Comparison of ENCODE assay signal across 2 cellular contexts in genomic region chr17:67491678-67492019, GRCh38.
TF ChIP-seq lines count a peak whose summit lies in the region.

No MANE protein-coding gene starts in this region.

TF ChIP-seq in HCT116, 20 proteins besides CTCF, POLR2A, EP300 and RAD21:
- TF ChIP-seq SIN3A (IDR thresholded peaks at IDR 0.05; ENCODE audit: low read depth), result no peak
- TF ChIP-seq POLR2AphosphoS5 (IDR thresholded peaks at IDR 0.05; ENCODE audit: low read depth, low read length), result no peak
- no peak for TF ChIP-seq JUND (IDR thresholded peaks at IDR 0.05)
- TF ChIP-seq ZNF274 (IDR thresholded peaks at IDR 0.05; ENCODE audit: low read depth, low read length), result no peak

TF ChIP-seq in H1, 55 proteins besides CTCF, POLR2A, EP300 and RAD21:
- TF ChIP-seq EZH2 (IDR thresholded peaks at IDR 0.05; ENCODE audit: low read depth, low read length, severe bottlenecking) (no peak), SUZ12 (IDR thresholded peaks at IDR 0.05; ENCODE audit: low read length) (no peak), CHD7 (IDR thresholded peaks at IDR 0.05; ENCODE audit: insufficient replicate concordance, low read length) (no peak), POLR2AphosphoS5 (IDR thresholded peaks at IDR 0.05; ENCODE audit: low read depth, low read length) (no peak)
